Comparison of ENCODE assay signal across 8 cellular contexts in genomic region chr6:74574794-74575193, GRCh38.
DNase-seq lines count a peak whose midpoint lies in the region; ATAC-seq and TF ChIP-seq lines count a peak whose summit lies in the region.

No MANE protein-coding gene starts in this region.

- CTCF ChIA-PET in activated naive CD4-positive, alpha-beta T cell treated with anti-CD3 and anti-CD28 coated beads for 36 hours (lab: Charles Lee) = no interaction called here

- DNase-seq in kidney glomerular epithelial cell (lab: John Stamatoyannopoulos, UW) = peak; percentile 8
- no peak for DNase-seq in NCI-H1048 (lab: John Stamatoyannopoulos, UW)
- DNase-seq in activated naive CD4-positive, alpha-beta T cell treated with anti-CD3 and anti-CD28 coated beads for 36 hours = no peak
- no peak for DNase-seq in cerebellum (ENCODE audit: low spot score)

- no peaks in the 10 kb centered on the region for H3K36me3 Mint-ChIP-seq in activated naive CD4-positive, alpha-beta T cell treated with anti-CD3 and anti-CD28 coated beads for 36 hours (ENCODE audit: low read depth)

- no peaks in the 10 kb centered on the region for H3K9me3 Mint-ChIP-seq in activated naive CD4-positive, alpha-beta T cell treated with anti-CD3 and anti-CD28 coated beads for 36 hours

- ATAC-seq in HG03280 (IDR thresholded peaks at IDR 0.05; ENCODE audit: unreplicated experiment) (peak; percentile 49), SK-N-SH treated with all-trans-retinoic acid at 6 μM for 48 hours (peak; percentile 84)
- ATAC-seq in activated CD4-positive, CD25-positive, alpha-beta regulatory T cell treated with anti-CD3 and anti-CD28 coated beads, Interleukin-2, amount 50 U/mL, for 24 hours = no peak

- no peak overlapping the region for H3K4me3 Mint-ChIP-seq in activated naive CD4-positive, alpha-beta T cell treated with anti-CD3 and anti-CD28 coated beads for 36 hours

- no peak overlapping the region for H3K27ac Mint-ChIP-seq in activated naive CD4-positive, alpha-beta T cell treated with anti-CD3 and anti-CD28 coated beads for 36 hours

- H3K4me1 Mint-ChIP-seq in activated naive CD4-positive, alpha-beta T cell treated with anti-CD3 and anti-CD28 coated beads for 36 hours (ENCODE audit: low read depth) = no peaks in the 10 kb centered on the region

- peak; percentile 44; the same call in 1 of the 2 replicates for TF ChIP-seq CTCF in GM12874 (IDR thresholded peaks at IDR 0.05; ENCODE audit: insufficient read depth, low read depth, low read length)

- H3K27me3 Mint-ChIP-seq in activated naive CD4-positive, alpha-beta T cell treated with anti-CD3 and anti-CD28 coated beads for 36 hours (ENCODE audit: low read depth) = no peaks in the 10 kb centered on the region

- intact Hi-C loops in activated naive CD4-positive, alpha-beta T cell treated with anti-CD3 and anti-CD28 coated beads for 36 hours (cut with micrococcal nuclease) = loop anchor here (2.0 to 10.0 kb wide), 2 partner anchors 720 to 836 kb away; no protein-coding TSS in a partner anchor

TF ChIP-seq in SK-N-SH treated with all-trans-retinoic acid at 6 μM for 48 hours, 23 proteins besides CTCF, POLR2A, EP300 and RAD21:
- no peak for TF ChIP-seq SNAI2 (CRISPR knock-in tag; IDR thresholded peaks at IDR 0.05)
- TF ChIP-seq ZC3H10 (CRISPR knock-in tag; IDR thresholded peaks at IDR 0.05) = no peak
- no peak for TF ChIP-seq ZFP3 (CRISPR knock-in tag; IDR thresholded peaks at IDR 0.05)
- TF ChIP-seq TOX (CRISPR knock-in tag; IDR thresholded peaks at IDR 0.05; ENCODE audit: borderline replicate concordance) = no peak
- TF ChIP-seq ZNF8 (CRISPR knock-in tag; IDR thresholded peaks at IDR 0.05) = no peak

Comparison
In these comparisons a context has a peak if more than half of its experiments do, and no peak if none do; other contexts are left out.
1. ATAC-seq: peak in HG03280 (single experiment) and SK-N-SH treated with all-trans-retinoic acid at 6 μM for 48 hours (single experiment); none in activated CD4-positive, CD25-positive, alpha-beta regulatory T cell treated with anti-CD3 and anti-CD28 coated beads, Interleukin-2, amount 50 U/mL, for 24 hours (0 of 2).